Comparison of ENCODE assay signal across 17 cellular contexts in genomic region chr20:3734111-3734843, GRCh38. TPM values are rescaled to one million over a fixed set of nuclear protein-coding genes. Genes with fewer than 3 reads are reported as not detected.
A peak's percentile ranks its signal among the peaks of the same experiment; 100 is the strongest.
DNase-seq lines count a peak whose midpoint lies in the region; ATAC-seq and TF ChIP-seq lines count a peak whose summit lies in the region.
"Had no signal": no experiment of that assay in that cellular context is flagged by ENCODE, and none has a peak within 500 bp of the region (broad histone marks: within the 10 kb centered on the region; RNA-seq: fewer than 3 reads in every experiment).

No MANE protein-coding gene starts in this region.

- H3K27ac ChIP-seq in gastroesophageal sphincter (peak overlapping the region in 3 of 4 donors; percentile 72 to 80 (median 77)), upper lobe of left lung (peak overlapping the region; percentile 80 to 89 (median 84)), ascending aorta (no peak overlapping the region)
- H3K27ac ChIP-seq: 22Rv1 had no signal

- ATAC-seq in gastroesophageal sphincter = peak; percentile 40
- peak in 1 of 2 donors; percentile 46 for ATAC-seq in upper lobe of left lung (ENCODE audit: low FRiP score in 2 of 2)
- ATAC-seq: activated CD8-positive, alpha-beta T cell treated with anti-CD3 and anti-CD28 coated beads for 36 hours had no signal

- peaks cover 0 to 29% (median 5%) of the 10 kb centered on the region in 3 donors for H3K4me1 ChIP-seq in gastroesophageal sphincter
- peaks cover 51 to 77% (median 54%) of the 10 kb centered on the region in 4 donors for H3K4me1 ChIP-seq in upper lobe of left lung
- H3K4me1 ChIP-seq in ascending aorta = no peaks in the 10 kb centered on the region

- H3K27me3 ChIP-seq in gastroesophageal sphincter (peaks cover 46% of the 10 kb centered on the region), upper lobe of left lung (peaks cover 0 to 13% (median 2%) of the 10 kb centered on the region in 4 donors), ascending aorta (peaks cover 8% of the 10 kb centered on the region)

- DNase-seq in NCI-H1105 treated with DMSO at 0.1 percent for 48 hours (lab: John Stamatoyannopoulos, UW) (peak; percentile 20), NCI-H1105 (lab: John Stamatoyannopoulos, UW) (no peak), mucosa of gallbladder (ENCODE audit: low spot score) (peak; percentile 50), upper lobe of left lung (peak in 1 of 2 donors; percentile 72), HCEC 1CT (no peak), MV-4-11 (lab: John Stamatoyannopoulos, UW) (no peak), ascending aorta (ENCODE audit: low spot score in 2 of 2) (no peak)
- DNase-seq: activated CD8-positive, alpha-beta T cell treated with anti-CD3 and anti-CD28 coated beads for 36 hours; C1 segment of cervical spinal cord; DMS153; NCI-H187; NCI-H526; stimulated activated CD4-positive, alpha-beta T cell treated with anti-CD3 and anti-CD28 coated beads, Interleukin-15, amount 100 ng/mL, for 24 hours had no signal

- TF ChIP-seq POLR2A in gastroesophageal sphincter (IDR thresholded peaks at IDR 0.05) = no peak
- TF ChIP-seq POLR2A in upper lobe of left lung (IDR thresholded peaks at IDR 0.05) = no peak

- TF ChIP-seq EP300 in gastroesophageal sphincter (IDR thresholded peaks at IDR 0.05) = no peak
- TF ChIP-seq EP300 in upper lobe of left lung (IDR thresholded peaks at IDR 0.05) = peak in 1 of 4 donors; percentile 32

- WGBS in gastroesophageal sphincter (ENCODE audit: low coverage in 1 of 2), 2 donors = 30% methylated on average over 6 to 9 of the region's 12 CpGs
- 41 to 51% methylated on average over 10 to 12 of the region's 12 CpGs for WGBS in upper lobe of left lung, 2 donors

- H3K4me3 ChIP-seq in gastroesophageal sphincter (peak overlapping the region in 1 of 2 donors; percentile 53), upper lobe of left lung (peak overlapping the region in 3 of 4 donors; percentile 52 to 57 (median 53)), ascending aorta (no peak overlapping the region)

- intact Hi-C loops in ascending aorta (cut with DNase I) = no loop called here

- H3K36me3 ChIP-seq in gastroesophageal sphincter = no peaks in the 10 kb centered on the region
- peaks cover 0 to 7% (median 0%) of the 10 kb centered on the region in 4 donors for H3K36me3 ChIP-seq in upper lobe of left lung
- no peaks in the 10 kb centered on the region for H3K36me3 ChIP-seq in ascending aorta

- H3K9me3 ChIP-seq in gastroesophageal sphincter (no peaks in the 10 kb centered on the region), upper lobe of left lung (no peaks in the 10 kb centered on the region), ascending aorta (no peaks in the 10 kb centered on the region)

- TF ChIP-seq CTCF in gastroesophageal sphincter (IDR thresholded peaks at IDR 0.05) = no peak
- no peak for TF ChIP-seq CTCF in upper lobe of left lung (IDR thresholded peaks at IDR 0.05)
- TF ChIP-seq CTCF in ascending aorta (IDR thresholded peaks at IDR 0.05) = no peak

RNA-seq across cellular contexts. Expression of gene HSPA12B, which starts 1.8 kb away (rescaled TPM):
- total RNA-seq in gastroesophageal sphincter (10 to 100 TPM in 2 of 4 donors, 1 to 10 TPM in 2; 9.6 to 19.3 (median 14.4) TPM), mucosa of gallbladder (5.4 TPM), upper lobe of left lung (10 to 100 TPM; 18.4 to 53.7 (median 21.5) TPM), ascending aorta (64.8 TPM)
- total RNA-seq: activated CD8-positive, alpha-beta T cell treated with anti-CD3 and anti-CD28 coated beads for 36 hours had no signal

RNA-seq across cellular contexts. Expression of gene SIGLEC1, which starts 21.9 kb away (rescaled TPM):
- 10 to 100 TPM; 10.1 to 17.2 (median 11.9) TPM for total RNA-seq in gastroesophageal sphincter
- total RNA-seq in mucosa of gallbladder = 8.2 TPM
- total RNA-seq in upper lobe of left lung = 10 to 100 TPM; 14.4 to 69.9 (median 60.7) TPM
- total RNA-seq in ascending aorta = 23.2 TPM
- total RNA-seq: activated CD8-positive, alpha-beta T cell treated with anti-CD3 and anti-CD28 coated beads for 36 hours; glomerular endothelial cell had no signal

RNA-seq across cellular contexts. Expression of gene ADISSP, which starts 33.3 kb away (rescaled TPM):
- total RNA-seq in gastroesophageal sphincter (10 to 100 TPM; 36.1 to 74.7 (median 59.3) TPM), mucosa of gallbladder (61.1 TPM), upper lobe of left lung (10 to 100 TPM in 5 of 6 donors, 1 to 10 TPM in 1; 6.7 to 41.9 (median 39.1) TPM), ascending aorta (48.4 TPM)

RNA-seq across cellular contexts. Expression of gene SPEF1, which starts 47.0 kb away (rescaled TPM):
- total RNA-seq in gastroesophageal sphincter (not detected), mucosa of gallbladder (0.75 TPM), upper lobe of left lung (10 to 100 TPM in 1 of 6 donors, 1 to 10 TPM in 4, under 1 TPM in 1; 0.34 to 15.1 (median 5.4) TPM), ascending aorta (not detected)
- total RNA-seq: glomerular endothelial cell, posterior vena cava had no signal

RNA-seq across cellular contexts. Expression of gene CENPB, which starts 52.3 kb away (rescaled TPM):
- total RNA-seq in gastroesophageal sphincter (100 to 1,000 TPM; 134 to 200 (median 139) TPM), mucosa of gallbladder (109 TPM), upper lobe of left lung (100 to 1,000 TPM in 2 of 6 donors, 10 to 100 TPM in 4; 56.6 to 125 (median 89.7) TPM), ascending aorta (173 TPM)

Comparison
In these comparisons a context has a peak if more than half of its experiments do, and no peak if none do; other contexts are left out.
1. DNase-seq: peak in NCI-H1105 treated with DMSO at 0.1 percent for 48 hours (single experiment) and mucosa of gallbladder (single experiment); none in NCI-H1105 (single experiment), HCEC 1CT (single experiment), MV-4-11 (single experiment) and ascending aorta (0 of 2).
2. H3K27ac ChIP-seq: peak in gastroesophageal sphincter (3 of 4) and upper lobe of left lung (4 of 4); none in ascending aorta (0 of 2).
3. H3K4me3 ChIP-seq: peak in upper lobe of left lung (3 of 4); none in ascending aorta (0 of 2).